14 cellular contexts compared by ENCODE assay signal in the genomic region with DNA sequence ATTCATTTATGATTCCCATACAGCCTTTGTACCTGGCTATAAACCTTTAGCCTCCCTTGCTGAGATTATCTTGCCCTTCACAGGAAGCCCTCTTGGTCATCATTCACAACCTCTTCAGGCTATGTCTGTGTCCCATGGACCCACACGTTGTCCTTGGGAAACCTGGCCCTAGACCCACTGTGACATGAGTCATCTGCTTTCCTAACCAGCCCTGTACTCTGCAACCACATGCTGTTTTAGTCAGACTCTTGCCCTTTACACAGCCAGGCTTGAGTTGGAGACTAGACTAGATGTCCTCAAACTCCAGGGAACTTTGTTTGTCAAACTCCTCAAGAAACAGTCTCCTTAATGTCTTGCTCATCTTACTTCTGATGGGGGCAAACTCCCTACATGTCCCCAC.
DNase-seq lines count a peak whose midpoint lies in the region; ATAC-seq and TF ChIP-seq lines count a peak whose summit lies in the region.
"Had no signal": no experiment of that assay in that cellular context is flagged by ENCODE, and none has a peak within 500 bp of the region (broad histone marks: within the 10 kb centered on the region; RNA-seq: fewer than 3 reads in every experiment).

No MANE protein-coding gene starts in this region.

- H3K27ac ChIP-seq in right atrium auricular region (no peak overlapping the region), adrenal gland (no peak overlapping the region), gastroesophageal sphincter (no peak overlapping the region)
- H3K27ac ChIP-seq: pancreas had no signal

- no peak for DNase-seq in left ventricle myocardium superior
- DNase-seq in right atrium auricular region (ENCODE audit: low spot score) = no peak
- peak in 6 of 7 donors; percentile 29 to 66 (median 38) for DNase-seq in adrenal gland
- no peak for DNase-seq in epidermal melanocyte (ENCODE audit: insufficient read length, low spot score)
- no peak for DNase-seq in NCI-H1930 (lab: John Stamatoyannopoulos, UW)
- DNase-seq: activated CD4-positive, alpha-beta T cell treated with anti-CD3 and anti-CD28 coated beads for 1 hour; activated CD8-positive, alpha-beta memory T cell treated with anti-CD3 and anti-CD28 coated beads, Interleukin-2, amount 50 U/mL, for 48 hours; activated naive CD4-positive, alpha-beta T cell treated with anti-CD3 and anti-CD28 coated beads, Interleukin-2, amount 10 ng/mL, durations not matched to agents 7 days and 5 days; NCI-H1092 treated with DMSO at 0.1 percent for 48 hours; NCI-H2227 treated with DMSO at 0.1 percent for 48 hours; pancreas had no signal

- 29 to 45% (median 37%) methylated on average over 1 of the region's 1 CpG for WGBS in adrenal gland, 4 donors
- 67 to 80% methylated on average over 1 of the region's 1 CpG for WGBS in gastroesophageal sphincter (ENCODE audit: low coverage in 1 of 2), 2 donors

- intact Hi-C loops in left ventricle myocardium superior (cut with micrococcal nuclease) (no loop called here), adrenal gland (cut with DNase I) (no loop called here)

- TF ChIP-seq EP300 in gastroesophageal sphincter (IDR thresholded peaks at IDR 0.05) = no peak

- TF ChIP-seq POLR2A in adrenal gland (IDR thresholded peaks at IDR 0.05) (no peak), gastroesophageal sphincter (IDR thresholded peaks at IDR 0.05) (no peak)

- H3K4me1 ChIP-seq in right atrium auricular region (no peaks in the 10 kb centered on the region), adrenal gland (replicated peaks in 1 of 2) (no peaks in the 10 kb centered on the region), gastroesophageal sphincter (no peaks in the 10 kb centered on the region)
- H3K4me1 ChIP-seq: pancreas had no signal

- peak; percentile 46 for ATAC-seq in left ventricle myocardium superior
- peak; percentile 43 for ATAC-seq in gastroesophageal sphincter
- no peak for ATAC-seq in HG02852 (IDR thresholded peaks at IDR 0.05; ENCODE audit: unreplicated experiment)
- ATAC-seq in GM18868 (IDR thresholded peaks at IDR 0.05; ENCODE audit: unreplicated experiment) = no peak
- ATAC-seq: pancreas had no signal

- TF ChIP-seq CTCF in right atrium auricular region (IDR thresholded peaks at IDR 0.05) (no peak), adrenal gland (IDR thresholded peaks at IDR 0.05) (no peak), gastroesophageal sphincter (IDR thresholded peaks at IDR 0.05) (no peak)

- no peaks in the 10 kb centered on the region for H3K36me3 ChIP-seq in right atrium auricular region
- no peaks in the 10 kb centered on the region for H3K36me3 ChIP-seq in adrenal gland (replicated peaks in 1 of 2)
- no peaks in the 10 kb centered on the region for H3K36me3 ChIP-seq in gastroesophageal sphincter
- H3K36me3 ChIP-seq: pancreas had no signal

- H3K4me3 ChIP-seq in right atrium auricular region (no peak overlapping the region), adrenal gland (no peak overlapping the region), gastroesophageal sphincter (no peak overlapping the region)
- H3K4me3 ChIP-seq: pancreas had no signal

- H3K27me3 ChIP-seq in right atrium auricular region = no peaks in the 10 kb centered on the region
- H3K27me3 ChIP-seq in adrenal gland = no peaks in the 10 kb centered on the region
- no peaks in the 10 kb centered on the region for H3K27me3 ChIP-seq in gastroesophageal sphincter
- H3K27me3 ChIP-seq: pancreas had no signal

- peaks cover 0 to 11% of the 10 kb centered on the region in 2 donors for H3K9me3 ChIP-seq in right atrium auricular region
- H3K9me3 ChIP-seq in adrenal gland (replicated peaks in 1 of 3) = no peaks in the 10 kb centered on the region
- H3K9me3 ChIP-seq in gastroesophageal sphincter = peaks cover 0 to 3% (median 0%) of the 10 kb centered on the region in 3 donors
- H3K9me3 ChIP-seq: pancreas had no signal

Comparison
In these comparisons a context has a peak if more than half of its experiments do, and no peak if none do; other contexts are left out.
1. ATAC-seq: peak in left ventricle myocardium superior (single experiment) and gastroesophageal sphincter (single experiment); none in HG02852 (single experiment) and GM18868 (single experiment).
2. DNase-seq: peak in adrenal gland (6 of 7); none in left ventricle myocardium superior (single experiment), right atrium auricular region (single experiment), epidermal melanocyte (single experiment) and NCI-H1930 (0 of 2).